In genomic region chr20:33674294-33675126, GRCh38 we compare ENCODE assay signal across 8 cellular contexts. TPM values are rescaled to one million over a fixed set of nuclear protein-coding genes. Genes with fewer than 3 reads are reported as not detected.
DNase-seq lines count a peak whose midpoint lies in the region; ATAC-seq and TF ChIP-seq lines count a peak whose summit lies in the region.

TSS of gene NECAB3 (minus strand) at chr20:33674428. CDS start at chr20:33674352, 76 bp downstream.

- no peak for TF ChIP-seq EP300 in gastroesophageal sphincter (IDR thresholded peaks at IDR 0.05)
- TF ChIP-seq EP300 in neural cell (conservative IDR thresholded peaks at IDR 0.05; ENCODE audit: poor library complexity, severe bottlenecking): no peak
- TF ChIP-seq EP300 in transverse colon (IDR thresholded peaks at IDR 0.05; ENCODE audit: low read depth): no peak

- H3K4me1 Mint-ChIP-seq in CD4-positive, CD25-positive, alpha-beta regulatory T cell: peaks cover 10 to 54% (median 21%) of the 10 kb centered on the region in 4 donors
- H3K4me1 Mint-ChIP-seq in activated naive CD4-positive, alpha-beta T cell treated with anti-CD3 and anti-CD28 coated beads for 36 hours (ENCODE audit: low read depth): peaks cover 29% of the 10 kb centered on the region

- H3K9me3 Mint-ChIP-seq in CD4-positive, CD25-positive, alpha-beta regulatory T cell: no peaks in the 10 kb centered on the region
- no peaks in the 10 kb centered on the region for H3K9me3 Mint-ChIP-seq in activated naive CD4-positive, alpha-beta T cell treated with anti-CD3 and anti-CD28 coated beads for 36 hours

- H3K27ac ChIP-seq in CD4-positive, CD25-positive, alpha-beta regulatory T cell (ENCODE audit: insufficient read depth, low read length, poor library complexity, severe bottlenecking): peak within 1 kb of the TSS; percentile 30
- peak within 1 kb of the TSS; percentile 92 to 97 (median 94) for H3K27ac ChIP-seq in gastroesophageal sphincter
- no peak within 1 kb of the TSS for H3K27ac ChIP-seq in neural cell (ENCODE audit: low read length)
- peak within 1 kb of the TSS; percentile 88 to 96 (median 90) for H3K27ac ChIP-seq in transverse colon

- peak; percentile 61 to 73 for TF ChIP-seq POLR2A in gastroesophageal sphincter (IDR thresholded peaks at IDR 0.05)
- TF ChIP-seq POLR2A in transverse colon (IDR thresholded peaks at IDR 0.05): peak; percentile 57

- 8 to 19% methylated on average over 2 to 6 of the region's 73 CpGs for WGBS in gastroesophageal sphincter (ENCODE audit: low coverage in 1 of 2), 2 donors
- WGBS in transverse colon (ENCODE audit: low coverage in 1 of 2), 2 donors: 3% methylated on average over 62 of the region's 73 CpGs; no CpG with 5 or more reads in 1 of the 2 donors

- peak within 1 kb of the TSS; percentile 72 to 94 (median 82) for H3K27ac Mint-ChIP-seq in CD4-positive, CD25-positive, alpha-beta regulatory T cell
- H3K27ac Mint-ChIP-seq in activated naive CD4-positive, alpha-beta T cell treated with anti-CD3 and anti-CD28 coated beads for 36 hours: peak within 1 kb of the TSS; percentile 52

- H3K36me3 Mint-ChIP-seq in CD4-positive, CD25-positive, alpha-beta regulatory T cell: no peaks in the 10 kb centered on the region
- peaks cover 30% of the 10 kb centered on the region for H3K36me3 Mint-ChIP-seq in activated naive CD4-positive, alpha-beta T cell treated with anti-CD3 and anti-CD28 coated beads for 36 hours (ENCODE audit: low read depth)

- peak within 1 kb of the TSS; percentile 61 for H3K9ac ChIP-seq in neural cell (ENCODE audit: low read length)

- ATAC-seq in CD4-positive, CD25-positive, alpha-beta regulatory T cell (ENCODE audit: low read depth in 2 of 2): peak; percentile 68 to 70
- ATAC-seq in GM19372 (IDR thresholded peaks at IDR 0.05; ENCODE audit: low read depth, unreplicated experiment) (peak; percentile 75), gastroesophageal sphincter (peak; percentile 88)

- H3K4me2 ChIP-seq in neural cell (ENCODE audit: low read length): no peak within 1 kb of the TSS

- H3F3A ChIP-seq in neural cell (ENCODE audit: insufficient read depth, low read length, poor library complexity, severe bottlenecking): peaks cover 4% of the 10 kb centered on the region

- no peaks in the 10 kb centered on the region for H4K20me1 ChIP-seq in neural cell (ENCODE audit: insufficient read depth)

- in situ Hi-C loops in transverse colon (cut with MboI; ENCODE audit: low pct_ligation_motif_present in 1 of 4, low pct_unique_long_range_greater_than_20kb in 1 of 4, low sequenced_read_pairs in 3 of 4): no loop called here

- peak within 1 kb of the TSS; percentile 48 for H3K4me3 ChIP-seq in CD4-positive, CD25-positive, alpha-beta regulatory T cell (ENCODE audit: low read depth, low read length)
- peak within 1 kb of the TSS; percentile 56 to 90 for H3K4me3 ChIP-seq in gastroesophageal sphincter
- peak within 1 kb of the TSS; percentile 66 for H3K4me3 ChIP-seq in neural cell (ENCODE audit: low read length)
- H3K4me3 ChIP-seq in transverse colon: peak within 1 kb of the TSS; percentile 72 to 91 (median 86)

- no peaks in the 10 kb centered on the region for H3K9me2 ChIP-seq in neural cell (ENCODE audit: insufficient read depth, low read length)

- CTCF ChIA-PET in activated naive CD4-positive, alpha-beta T cell treated with anti-CD3 and anti-CD28 coated beads for 36 hours (lab: Charles Lee): interaction anchor here (0.8 kb wide), 1 partner anchor 54 kb away, joined by 3 read pairs; no protein-coding TSS in a partner anchor

- H2AFZ ChIP-seq in neural cell (ENCODE audit: low read depth, low read length): no peak within 1 kb of the TSS

- no peaks in the 10 kb centered on the region for H3K9me3 ChIP-seq in CD4-positive, CD25-positive, alpha-beta regulatory T cell (ENCODE audit: control insufficient read depth in 2 of 2, low read length in 2 of 2)
- H3K9me3 ChIP-seq in gastroesophageal sphincter (no peaks in the 10 kb centered on the region), neural cell (ENCODE audit: low read length) (no peaks in the 10 kb centered on the region), transverse colon (no peaks in the 10 kb centered on the region)

- peak within 1 kb of the TSS; percentile 85 to 91 (median 87) for H3K4me3 Mint-ChIP-seq in CD4-positive, CD25-positive, alpha-beta regulatory T cell
- H3K4me3 Mint-ChIP-seq in activated naive CD4-positive, alpha-beta T cell treated with anti-CD3 and anti-CD28 coated beads for 36 hours: peak within 1 kb of the TSS; percentile 82

- H3K36me3 ChIP-seq in CD4-positive, CD25-positive, alpha-beta regulatory T cell (ENCODE audit: control insufficient read depth, insufficient read depth, low read length): no peaks in the 10 kb centered on the region
- peaks cover 0 to 23% of the 10 kb centered on the region in 2 donors for H3K36me3 ChIP-seq in gastroesophageal sphincter
- H3K36me3 ChIP-seq in neural cell (ENCODE audit: insufficient read depth, low read length): no peaks in the 10 kb centered on the region
- H3K36me3 ChIP-seq in transverse colon: no peaks in the 10 kb centered on the region

- H3K79me2 ChIP-seq in neural cell (replicated peaks; ENCODE audit: insufficient read depth, low read length): no peaks in the 10 kb centered on the region

- no peaks in the 10 kb centered on the region for H3K27me3 Mint-ChIP-seq in CD4-positive, CD25-positive, alpha-beta regulatory T cell
- no peaks in the 10 kb centered on the region for H3K27me3 Mint-ChIP-seq in activated naive CD4-positive, alpha-beta T cell treated with anti-CD3 and anti-CD28 coated beads for 36 hours (ENCODE audit: low read depth)

- DNase-seq in CD4-positive, CD25-positive, alpha-beta regulatory T cell: peak; percentile 49 to 65 (median 51)
- DNase-seq in HuH-7.5 (ENCODE audit: low spot score): peak; percentile 96
- DNase-seq in RPMI8226: peak; percentile 88
- peak; percentile 56 for DNase-seq in activated naive CD4-positive, alpha-beta T cell treated with anti-CD3 and anti-CD28 coated beads for 36 hours
- DNase-seq in transverse colon: peak; percentile 90

- intact Hi-C loops in activated naive CD4-positive, alpha-beta T cell treated with anti-CD3 and anti-CD28 coated beads for 36 hours (cut with micrococcal nuclease): loop anchor here (1.0 kb wide), 2 partner anchors 11 to 12 kb away; partner anchors contain the start of gene E2F1
- intact Hi-C loops in transverse colon (cut with DNase I; ENCODE audit: low total_unique reads): loop anchor here (5.0 kb wide), 1 partner anchor 227 kb away; no protein-coding TSS in a partner anchor

- no peak for TF ChIP-seq RAD21 in neural cell (conservative IDR thresholded peaks at IDR 0.05)

- peaks cover 40% of the 10 kb centered on the region for H3K4me1 ChIP-seq in CD4-positive, CD25-positive, alpha-beta regulatory T cell (ENCODE audit: control insufficient read depth, insufficient read depth, low read length, poor library complexity, severe bottlenecking)
- H3K4me1 ChIP-seq in gastroesophageal sphincter (peaks cover 0 to 89% (median 42%) of the 10 kb centered on the region in 3 donors), transverse colon (peaks cover 13 to 36% (median 34%) of the 10 kb centered on the region in 4 donors)

- H3K27me3 ChIP-seq in CD4-positive, CD25-positive, alpha-beta regulatory T cell (ENCODE audit: control insufficient read depth, insufficient read depth, low read length): no peaks in the 10 kb centered on the region
- H3K27me3 ChIP-seq in gastroesophageal sphincter (no peaks in the 10 kb centered on the region), neural cell (ENCODE audit: insufficient read depth, low read depth, low read length) (no peaks in the 10 kb centered on the region), transverse colon (no peaks in the 10 kb centered on the region)

- TF ChIP-seq CTCF in gastroesophageal sphincter (IDR thresholded peaks at IDR 0.05) (peak in 2 of 4 experiments; percentile 2 to 8), neural cell (IDR thresholded peaks at IDR 0.05; ENCODE audit: poor library complexity, severe bottlenecking) (no peak), transverse colon (IDR thresholded peaks at IDR 0.05) (no peak)

TF ChIP-seq in neural cell, 6 proteins besides CTCF, POLR2A, EP300 and RAD21:
- TF ChIP-seq REST (IDR thresholded peaks at IDR 0.05; ENCODE audit: borderline replicate concordance) (no peak), POLR2AphosphoS5 (IDR thresholded peaks at IDR 0.05) (peak; percentile 12), TAF1 (IDR thresholded peaks at IDR 0.05; ENCODE audit: low read depth) (no peak), MXI1 (conservative IDR thresholded peaks at IDR 0.05; ENCODE audit: poor library complexity, severe bottlenecking) (peak; percentile 15)
TF ChIP-seq in neural cell: peak in this region for 2.

RNA-seq across cellular contexts. Expression of gene NECAB3, which starts in this region (rescaled TPM):
- total RNA-seq in CD4-positive, CD25-positive, alpha-beta regulatory T cell: 15.6 TPM
- polyA plus RNA-seq in CD4-positive, CD25-positive, alpha-beta regulatory T cell: 1 to 10 TPM; 3.0 to 6.3 (median 3.6) TPM
- total RNA-seq in activated naive CD4-positive, alpha-beta T cell treated with anti-CD3 and anti-CD28 coated beads for 36 hours: 10 to 100 TPM; 12.7 to 14.3 TPM
- total RNA-seq in gastroesophageal sphincter: 10 to 100 TPM; 30.6 to 71.9 (median 52.9) TPM
- 20.3 and 21.4 TPM in 2 replicates for polyA plus RNA-seq in neural cell
- polyA minus RNA-seq in neural cell: 17.0 and 23.4 TPM in 2 replicates
- 100 to 1,000 TPM in 1 of 4 donors, 10 to 100 TPM in 3; 26.1 to 180 (median 94.5) TPM for total RNA-seq in transverse colon
